17 cellular contexts compared by ENCODE assay signal in genomic region chr20:40305303-40305702, GRCh38.
DNase-seq lines count a peak whose midpoint lies in the region; ATAC-seq and TF ChIP-seq lines count a peak whose summit lies in the region.
"Had no signal": no experiment of that assay in that cellular context is flagged by ENCODE, and none has a peak within 500 bp of the region (broad histone marks: within the 10 kb centered on the region; RNA-seq: fewer than 3 reads in every experiment).

No MANE protein-coding gene starts in this region.

- H3K27ac Mint-ChIP-seq in stimulated activated memory B cell treated with anti-CD40 and anti-IgM and Interleukin-4, amounts not matched to agents 10 μg/mL and 1 μg/mL and 100 μg/mL, for 72 hours = no peak overlapping the region
- H3K27ac Mint-ChIP-seq: B cell; CD4-positive, alpha-beta T cell had no signal

- DNase-seq in left ventricle myocardium superior (no peak), left ventricle myocardium inferior (no peak), esophagus muscularis mucosa (ENCODE audit: extremely low spot score) (peak; percentile 45), osteoblast (ENCODE audit: insufficient read length, low spot score, missing footprints) (peak; percentile 71), SW480 (ENCODE audit: low spot score) (no peak), glomerular visceral epithelial cell (ENCODE audit: extremely low spot score) (no peak)
- no peak for DNase-seq in activated naive CD4-positive, alpha-beta T cell treated with Interleukin-2 at 50 U/mL for 16 hours
- DNase-seq: ACHN; C1 segment of cervical spinal cord; Calu3; CD4-positive, alpha-beta T cell; DMS 273 treated with DMSO at 0.1 percent for 48 hours; GM23248 had no signal

- TF ChIP-seq POLR2A in esophagus muscularis mucosa (IDR thresholded peaks at IDR 0.05; ENCODE audit: low read depth) = no peak

- TF ChIP-seq CTCF in left ventricle myocardium inferior (IDR thresholded peaks at IDR 0.05; ENCODE audit: borderline replicate concordance) (no peak), esophagus muscularis mucosa (IDR thresholded peaks at IDR 0.05) (no peak), osteoblast (IDR thresholded peaks at IDR 0.05; ENCODE audit: extremely low read depth, low read depth, low read length) (no peak)

- no peaks in the 10 kb centered on the region for H3K36me3 Mint-ChIP-seq in stimulated activated memory B cell treated with anti-CD40 and anti-IgM and Interleukin-4, amounts not matched to agents 10 μg/mL and 1 μg/mL and 100 μg/mL, for 72 hours

- 86% methylated on average over 2 of the region's 2 CpGs for WGBS in esophagus muscularis mucosa

- H2AFZ ChIP-seq in osteoblast (ENCODE audit: low read length) = no peak overlapping the region
- H2AFZ ChIP-seq: GM23248 had no signal

- H3K27ac ChIP-seq in left ventricle myocardium inferior (replicated peaks) (no peak overlapping the region), esophagus muscularis mucosa (replicated peaks in 1 of 4) (no peak overlapping the region), osteoblast (ENCODE audit: low read depth, low read length) (no peak overlapping the region)
- H3K27ac ChIP-seq: GM23248 had no signal

- H3K4me3 ChIP-seq in left ventricle myocardium inferior (no peak overlapping the region), esophagus muscularis mucosa (no peak overlapping the region), osteoblast (ENCODE audit: insufficient read depth, low read length) (no peak overlapping the region)
- H3K4me3 ChIP-seq: GM23248 had no signal

- H3K27me3 ChIP-seq in left ventricle myocardium inferior (ENCODE audit: low read depth) = no peaks in the 10 kb centered on the region
- no peaks in the 10 kb centered on the region for H3K27me3 ChIP-seq in esophagus muscularis mucosa
- no peaks in the 10 kb centered on the region for H3K27me3 ChIP-seq in osteoblast (ENCODE audit: insufficient read depth, low read length)

- H3K9me3 ChIP-seq in left ventricle myocardium inferior (replicated peaks) (no peaks in the 10 kb centered on the region), esophagus muscularis mucosa (no peaks in the 10 kb centered on the region), osteoblast (ENCODE audit: low read depth, low read length) (no peaks in the 10 kb centered on the region)

- no peak overlapping the region for H3K4me3 Mint-ChIP-seq in stimulated activated memory B cell treated with anti-CD40 and anti-IgM and Interleukin-4, amounts not matched to agents 10 μg/mL and 1 μg/mL and 100 μg/mL, for 72 hours
- H3K4me3 Mint-ChIP-seq: B cell; CD4-positive, alpha-beta T cell had no signal

- peak; percentile 77 for ATAC-seq in left ventricle myocardium superior
- peak; percentile 35 for ATAC-seq in stimulated activated memory B cell treated with anti-CD40 and anti-IgM and Interleukin-4, amounts not matched to agents 10 μg/mL and 1 μg/mL and 100 μg/mL, for 72 hours
- ATAC-seq: HCT116, HepG2 had no signal

- H3K79me2 ChIP-seq in osteoblast (ENCODE audit: insufficient read depth, low read length) = no peaks in the 10 kb centered on the region

- H3K9me3 Mint-ChIP-seq in stimulated activated memory B cell treated with anti-CD40 and anti-IgM and Interleukin-4, amounts not matched to agents 10 μg/mL and 1 μg/mL and 100 μg/mL, for 72 hours = no peaks in the 10 kb centered on the region
- H3K9me3 Mint-ChIP-seq: CD4-positive, alpha-beta T cell had no signal

- no peaks in the 10 kb centered on the region for H3K36me3 ChIP-seq in left ventricle myocardium inferior
- H3K36me3 ChIP-seq in esophagus muscularis mucosa = no peaks in the 10 kb centered on the region
- H3K36me3 ChIP-seq in osteoblast (ENCODE audit: insufficient read depth, low read length) = no peaks in the 10 kb centered on the region

- H4K20me1 ChIP-seq in osteoblast (ENCODE audit: insufficient read depth, low read length) = no peaks in the 10 kb centered on the region

- H3K4me1 ChIP-seq in left ventricle myocardium inferior = no peaks in the 10 kb centered on the region
- peaks cover 0 to 9% (median 6%) of the 10 kb centered on the region in 4 donors for H3K4me1 ChIP-seq in esophagus muscularis mucosa
- H3K4me1 ChIP-seq in osteoblast (ENCODE audit: insufficient read depth, low read length) = no peaks in the 10 kb centered on the region

- no peaks in the 10 kb centered on the region for H3K4me1 Mint-ChIP-seq in stimulated activated memory B cell treated with anti-CD40 and anti-IgM and Interleukin-4, amounts not matched to agents 10 μg/mL and 1 μg/mL and 100 μg/mL, for 72 hours
- H3K4me1 Mint-ChIP-seq: B cell had no signal

- no peaks in the 10 kb centered on the region for H3K27me3 Mint-ChIP-seq in stimulated activated memory B cell treated with anti-CD40 and anti-IgM and Interleukin-4, amounts not matched to agents 10 μg/mL and 1 μg/mL and 100 μg/mL, for 72 hours
- H3K27me3 Mint-ChIP-seq: CD4-positive, alpha-beta T cell had no signal

- TF ChIP-seq EP300 in esophagus muscularis mucosa (IDR thresholded peaks at IDR 0.05) = no peak

- intact Hi-C loops in left ventricle myocardium superior (cut with micrococcal nuclease) = no loop called here
- intact Hi-C loops in left ventricle myocardium inferior (cut with micrococcal nuclease) = no loop called here
- intact Hi-C loops in esophagus muscularis mucosa (cut with DNase I) = no loop called here

- H3K4me2 ChIP-seq in osteoblast (ENCODE audit: insufficient read depth, low read length) = no peak overlapping the region

Comparison
In these comparisons a context has a peak if more than half of its experiments do, and no peak if none do; other contexts are left out.
1. DNase-seq: peak in esophagus muscularis mucosa (single experiment) and osteoblast (single experiment); none in left ventricle myocardium superior (single experiment), left ventricle myocardium inferior (single experiment), SW480 (single experiment), activated naive CD4-positive, alpha-beta T cell treated with Interleukin-2 at 50 U/mL for 16 hours (single experiment) and glomerular visceral epithelial cell (single experiment).